1 cellular context compared by ENCODE assay signal in the genomic region with DNA sequence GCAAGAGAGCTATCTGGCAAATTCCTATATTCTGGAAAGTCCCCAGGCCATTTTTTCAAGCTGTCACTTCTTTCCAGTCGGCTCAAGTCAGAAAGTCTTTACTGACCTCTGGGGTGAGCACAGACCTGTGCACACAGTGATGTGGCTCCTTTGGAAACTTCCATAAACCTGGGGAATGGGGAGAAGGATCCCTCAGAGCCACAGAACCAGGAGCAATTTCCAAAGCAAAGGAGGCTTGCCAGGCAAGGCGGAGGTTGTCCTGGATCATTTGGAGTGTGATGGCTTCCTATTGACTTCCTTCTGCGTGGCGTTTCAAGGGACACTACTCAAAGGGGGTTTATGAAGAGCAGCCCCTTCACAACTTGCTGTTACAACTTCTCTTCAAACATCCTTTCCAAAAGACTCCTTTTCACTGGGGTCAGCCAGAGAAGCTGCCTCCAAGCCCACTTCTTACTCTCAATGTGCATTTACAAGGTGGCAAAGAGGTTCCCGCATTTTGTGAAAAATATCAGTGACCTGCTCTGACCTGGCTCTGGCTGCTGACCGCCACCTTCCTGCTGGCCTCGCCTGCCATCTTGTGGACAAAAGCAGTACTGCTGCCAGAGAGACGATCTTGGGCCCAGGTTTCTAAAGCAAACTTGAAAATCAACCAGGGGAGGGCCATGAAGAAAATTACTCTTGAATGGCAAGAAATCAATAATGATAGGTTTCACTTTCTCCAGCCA.
TF ChIP-seq lines count a peak whose summit lies in the region.

No MANE protein-coding gene starts in this region.

TF ChIP-seq in HepG2, 621 proteins besides CTCF, POLR2A, EP300 and RAD21 (continued from another document and continues in another):
- TF ChIP-seq, protein P1, sequence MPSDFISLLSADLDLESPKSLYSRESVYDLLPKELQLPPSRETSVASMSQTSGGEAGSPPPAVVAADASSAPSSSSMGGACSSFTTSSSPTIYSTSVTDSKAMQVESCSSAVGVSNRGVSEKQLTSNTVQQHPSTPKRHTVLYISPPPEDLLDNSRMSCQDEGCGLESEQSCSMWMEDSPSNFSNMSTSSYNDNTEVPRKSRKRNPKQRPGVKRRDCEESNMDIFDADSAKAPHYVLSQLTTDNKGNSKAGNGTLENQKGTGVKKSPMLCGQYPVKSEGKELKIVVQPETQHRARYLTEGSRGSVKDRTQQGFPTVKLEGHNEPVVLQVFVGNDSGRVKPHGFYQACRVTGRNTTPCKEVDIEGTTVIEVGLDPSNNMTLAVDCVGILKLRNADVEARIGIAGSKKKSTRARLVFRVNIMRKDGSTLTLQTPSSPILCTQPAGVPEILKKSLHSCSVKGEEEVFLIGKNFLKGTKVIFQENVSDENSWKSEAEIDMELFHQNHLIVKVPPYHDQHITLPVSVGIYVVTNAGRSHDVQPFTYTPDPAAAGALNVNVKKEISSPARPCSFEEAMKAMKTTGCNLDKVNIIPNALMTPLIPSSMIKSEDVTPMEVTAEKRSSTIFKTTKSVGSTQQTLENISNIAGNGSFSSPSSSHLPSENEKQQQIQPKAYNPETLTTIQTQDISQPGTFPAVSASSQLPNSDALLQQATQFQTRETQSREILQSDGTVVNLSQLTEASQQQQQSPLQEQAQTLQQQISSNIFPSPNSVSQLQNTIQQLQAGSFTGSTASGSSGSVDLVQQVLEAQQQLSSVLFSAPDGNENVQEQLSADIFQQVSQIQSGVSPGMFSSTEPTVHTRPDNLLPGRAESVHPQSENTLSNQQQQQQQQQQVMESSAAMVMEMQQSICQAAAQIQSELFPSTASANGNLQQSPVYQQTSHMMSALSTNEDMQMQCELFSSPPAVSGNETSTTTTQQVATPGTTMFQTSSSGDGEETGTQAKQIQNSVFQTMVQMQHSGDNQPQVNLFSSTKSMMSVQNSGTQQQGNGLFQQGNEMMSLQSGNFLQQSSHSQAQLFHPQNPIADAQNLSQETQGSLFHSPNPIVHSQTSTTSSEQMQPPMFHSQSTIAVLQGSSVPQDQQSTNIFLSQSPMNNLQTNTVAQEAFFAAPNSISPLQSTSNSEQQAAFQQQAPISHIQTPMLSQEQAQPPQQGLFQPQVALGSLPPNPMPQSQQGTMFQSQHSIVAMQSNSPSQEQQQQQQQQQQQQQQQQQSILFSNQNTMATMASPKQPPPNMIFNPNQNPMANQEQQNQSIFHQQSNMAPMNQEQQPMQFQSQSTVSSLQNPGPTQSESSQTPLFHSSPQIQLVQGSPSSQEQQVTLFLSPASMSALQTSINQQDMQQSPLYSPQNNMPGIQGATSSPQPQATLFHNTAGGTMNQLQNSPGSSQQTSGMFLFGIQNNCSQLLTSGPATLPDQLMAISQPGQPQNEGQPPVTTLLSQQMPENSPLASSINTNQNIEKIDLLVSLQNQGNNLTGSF (CRISPR knock-in tag; IDR thresholded peaks at IDR 0.05): no peak
- TF ChIP-seq PHF5A (CRISPR knock-in tag; IDR thresholded peaks at IDR 0.05; ENCODE audit: low read depth, unreplicated experiment): no peak
- TF ChIP-seq, protein P2, sequence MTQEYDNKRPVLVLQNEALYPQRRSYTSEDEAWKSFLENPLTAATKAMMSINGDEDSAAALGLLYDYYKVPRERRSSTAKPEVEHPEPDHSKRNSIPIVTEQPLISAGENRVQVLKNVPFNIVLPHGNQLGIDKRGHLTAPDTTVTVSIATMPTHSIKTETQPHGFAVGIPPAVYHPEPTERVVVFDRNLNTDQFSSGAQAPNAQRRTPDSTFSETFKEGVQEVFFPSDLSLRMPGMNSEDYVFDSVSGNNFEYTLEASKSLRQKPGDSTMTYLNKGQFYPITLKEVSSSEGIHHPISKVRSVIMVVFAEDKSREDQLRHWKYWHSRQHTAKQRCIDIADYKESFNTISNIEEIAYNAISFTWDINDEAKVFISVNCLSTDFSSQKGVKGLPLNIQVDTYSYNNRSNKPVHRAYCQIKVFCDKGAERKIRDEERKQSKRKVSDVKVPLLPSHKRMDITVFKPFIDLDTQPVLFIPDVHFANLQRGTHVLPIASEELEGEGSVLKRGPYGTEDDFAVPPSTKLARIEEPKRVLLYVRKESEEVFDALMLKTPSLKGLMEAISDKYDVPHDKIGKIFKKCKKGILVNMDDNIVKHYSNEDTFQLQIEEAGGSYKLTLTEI (CRISPR knock-in tag; conservative IDR thresholded peaks at IDR 0.05): no peak
- TF ChIP-seq ZNF577 (CRISPR knock-in tag; IDR thresholded peaks at IDR 0.05; ENCODE audit: borderline replicate concordance, low read depth): no peak
- peak; percentile 70; the same call in 1 of the 2 replicates for TF ChIP-seq NR2F2 (IDR thresholded peaks at IDR 0.05; ENCODE audit: borderline replicate concordance, low read depth)
- no peak for TF ChIP-seq ZSCAN9 (CRISPR knock-in tag; IDR thresholded peaks at IDR 0.05; ENCODE audit: borderline replicate concordance)
- TF ChIP-seq, protein P3, sequence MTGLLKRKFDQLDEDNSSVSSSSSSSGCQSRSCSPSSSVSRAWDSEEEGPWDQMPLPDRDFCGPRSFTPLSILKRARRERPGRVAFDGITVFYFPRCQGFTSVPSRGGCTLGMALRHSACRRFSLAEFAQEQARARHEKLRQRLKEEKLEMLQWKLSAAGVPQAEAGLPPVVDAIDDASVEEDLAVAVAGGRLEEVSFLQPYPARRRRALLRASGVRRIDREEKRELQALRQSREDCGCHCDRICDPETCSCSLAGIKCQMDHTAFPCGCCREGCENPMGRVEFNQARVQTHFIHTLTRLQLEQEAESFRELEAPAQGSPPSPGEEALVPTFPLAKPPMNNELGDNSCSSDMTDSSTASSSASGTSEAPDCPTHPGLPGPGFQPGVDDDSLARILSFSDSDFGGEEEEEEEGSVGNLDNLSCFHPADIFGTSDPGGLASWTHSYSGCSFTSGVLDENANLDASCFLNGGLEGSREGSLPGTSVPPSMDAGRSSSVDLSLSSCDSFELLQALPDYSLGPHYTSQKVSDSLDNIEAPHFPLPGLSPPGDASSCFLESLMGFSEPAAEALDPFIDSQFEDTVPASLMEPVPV (CRISPR knock-in tag; IDR thresholded peaks at IDR 0.05): no peak
- peak; percentile 19 for TF ChIP-seq SKI (IDR thresholded peaks at IDR 0.05; ENCODE audit: partially characterized antibody)
- TF ChIP-seq MAFF (IDR thresholded peaks at IDR 0.05; ENCODE audit: low read depth, low read length): 0 out of 2 replicates have a peak, but pooled peaks have one; percentile 15
- TF ChIP-seq ZNF550 (CRISPR knock-in tag; IDR thresholded peaks at IDR 0.05; ENCODE audit: borderline replicate concordance): 0 out of 2 replicates have a peak, but pooled peaks have one; percentile 42
- no peak for TF ChIP-seq MAZ (IDR thresholded peaks at IDR 0.05; ENCODE audit: borderline replicate concordance, low read depth, low read length)
- TF ChIP-seq MAZ (CRISPR knock-in tag; IDR thresholded peaks at IDR 0.05; ENCODE audit: low read depth): no peak
- no peak for TF ChIP-seq HHEX (CRISPR knock-in tag; IDR thresholded peaks at IDR 0.05)
- TF ChIP-seq ZNF792 (CRISPR knock-in tag; IDR thresholded peaks at IDR 0.05): 0 out of 2 replicates have a peak, but pooled peaks have one; percentile 53
- TF ChIP-seq, protein P4, sequence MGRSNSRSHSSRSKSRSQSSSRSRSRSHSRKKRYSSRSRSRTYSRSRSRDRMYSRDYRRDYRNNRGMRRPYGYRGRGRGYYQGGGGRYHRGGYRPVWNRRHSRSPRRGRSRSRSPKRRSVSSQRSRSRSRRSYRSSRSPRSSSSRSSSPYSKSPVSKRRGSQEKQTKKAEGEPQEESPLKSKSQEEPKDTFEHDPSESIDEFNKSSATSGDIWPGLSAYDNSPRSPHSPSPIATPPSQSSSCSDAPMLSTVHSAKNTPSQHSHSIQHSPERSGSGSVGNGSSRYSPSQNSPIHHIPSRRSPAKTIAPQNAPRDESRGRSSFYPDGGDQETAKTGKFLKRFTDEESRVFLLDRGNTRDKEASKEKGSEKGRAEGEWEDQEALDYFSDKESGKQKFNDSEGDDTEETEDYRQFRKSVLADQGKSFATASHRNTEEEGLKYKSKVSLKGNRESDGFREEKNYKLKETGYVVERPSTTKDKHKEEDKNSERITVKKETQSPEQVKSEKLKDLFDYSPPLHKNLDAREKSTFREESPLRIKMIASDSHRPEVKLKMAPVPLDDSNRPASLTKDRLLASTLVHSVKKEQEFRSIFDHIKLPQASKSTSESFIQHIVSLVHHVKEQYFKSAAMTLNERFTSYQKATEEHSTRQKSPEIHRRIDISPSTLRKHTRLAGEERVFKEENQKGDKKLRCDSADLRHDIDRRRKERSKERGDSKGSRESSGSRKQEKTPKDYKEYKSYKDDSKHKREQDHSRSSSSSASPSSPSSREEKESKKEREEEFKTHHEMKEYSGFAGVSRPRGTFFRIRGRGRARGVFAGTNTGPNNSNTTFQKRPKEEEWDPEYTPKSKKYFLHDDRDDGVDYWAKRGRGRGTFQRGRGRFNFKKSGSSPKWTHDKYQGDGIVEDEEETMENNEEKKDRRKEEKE (IDR thresholded peaks at IDR 0.05): no peak
- TF ChIP-seq, protein P5, sequence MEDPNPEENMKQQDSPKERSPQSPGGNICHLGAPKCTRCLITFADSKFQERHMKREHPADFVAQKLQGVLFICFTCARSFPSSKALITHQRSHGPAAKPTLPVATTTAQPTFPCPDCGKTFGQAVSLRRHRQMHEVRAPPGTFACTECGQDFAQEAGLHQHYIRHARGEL (CRISPR knock-in tag; IDR thresholded peaks at IDR 0.05): no peak
- TF ChIP-seq, protein P6, sequence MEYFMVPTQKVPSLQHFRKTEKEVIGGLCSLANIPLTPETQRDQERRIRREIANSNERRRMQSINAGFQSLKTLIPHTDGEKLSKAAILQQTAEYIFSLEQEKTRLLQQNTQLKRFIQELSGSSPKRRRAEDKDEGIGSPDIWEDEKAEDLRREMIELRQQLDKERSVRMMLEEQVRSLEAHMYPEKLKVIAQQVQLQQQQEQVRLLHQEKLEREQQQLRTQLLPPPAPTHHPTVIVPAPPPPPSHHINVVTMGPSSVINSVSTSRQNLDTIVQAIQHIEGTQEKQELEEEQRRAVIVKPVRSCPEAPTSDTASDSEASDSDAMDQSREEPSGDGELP (IDR thresholded peaks at IDR 0.05; ENCODE audit: borderline replicate concordance, low read depth): no peak
- TF ChIP-seq ZNF232 (CRISPR knock-in tag; IDR thresholded peaks at IDR 0.05; ENCODE audit: borderline replicate concordance): no peak
- TF ChIP-seq, protein P7, sequence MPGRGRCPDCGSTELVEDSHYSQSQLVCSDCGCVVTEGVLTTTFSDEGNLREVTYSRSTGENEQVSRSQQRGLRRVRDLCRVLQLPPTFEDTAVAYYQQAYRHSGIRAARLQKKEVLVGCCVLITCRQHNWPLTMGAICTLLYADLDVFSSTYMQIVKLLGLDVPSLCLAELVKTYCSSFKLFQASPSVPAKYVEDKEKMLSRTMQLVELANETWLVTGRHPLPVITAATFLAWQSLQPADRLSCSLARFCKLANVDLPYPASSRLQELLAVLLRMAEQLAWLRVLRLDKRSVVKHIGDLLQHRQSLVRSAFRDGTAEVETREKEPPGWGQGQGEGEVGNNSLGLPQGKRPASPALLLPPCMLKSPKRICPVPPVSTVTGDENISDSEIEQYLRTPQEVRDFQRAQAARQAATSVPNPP (CRISPR knock-in tag; IDR thresholded peaks at IDR 0.05): no peak; the same call in 1 of the 2 replicates
- no peak for TF ChIP-seq HMG20A (CRISPR knock-in tag; IDR thresholded peaks at IDR 0.05; ENCODE audit: borderline replicate concordance)
- TF ChIP-seq GATAD1 (CRISPR knock-in tag; IDR thresholded peaks at IDR 0.05): no peak
- no peak for TF ChIP-seq KDM6A (CRISPR knock-in tag; IDR thresholded peaks at IDR 0.05; ENCODE audit: low read depth)
- TF ChIP-seq MXI1 (IDR thresholded peaks at IDR 0.05; ENCODE audit: borderline replicate concordance, low read depth, low read length): no peak
- TF ChIP-seq SCMH1 (CRISPR knock-in tag; IDR thresholded peaks at IDR 0.05; ENCODE audit: borderline replicate concordance): no peak
- TF ChIP-seq SAP130 (CRISPR knock-in tag; IDR thresholded peaks at IDR 0.05; ENCODE audit: low read depth): peak; percentile 40; the same call in 1 of the 2 replicates
- TF ChIP-seq, protein P8, sequence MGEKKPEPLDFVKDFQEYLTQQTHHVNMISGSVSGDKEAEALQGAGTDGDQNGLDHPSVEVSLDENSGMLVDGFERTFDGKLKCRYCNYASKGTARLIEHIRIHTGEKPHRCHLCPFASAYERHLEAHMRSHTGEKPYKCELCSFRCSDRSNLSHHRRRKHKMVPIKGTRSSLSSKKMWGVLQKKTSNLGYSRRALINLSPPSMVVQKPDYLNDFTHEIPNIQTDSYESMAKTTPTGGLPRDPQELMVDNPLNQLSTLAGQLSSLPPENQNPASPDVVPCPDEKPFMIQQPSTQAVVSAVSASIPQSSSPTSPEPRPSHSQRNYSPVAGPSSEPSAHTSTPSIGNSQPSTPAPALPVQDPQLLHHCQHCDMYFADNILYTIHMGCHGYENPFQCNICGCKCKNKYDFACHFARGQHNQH (CRISPR knock-in tag; IDR thresholded peaks at IDR 0.05): peak; percentile 50; the same call in 1 of the 2 replicates
- no peak for TF ChIP-seq ZNF841 (CRISPR knock-in tag; IDR thresholded peaks at IDR 0.05; ENCODE audit: borderline replicate concordance)
- TF ChIP-seq, protein P9, sequence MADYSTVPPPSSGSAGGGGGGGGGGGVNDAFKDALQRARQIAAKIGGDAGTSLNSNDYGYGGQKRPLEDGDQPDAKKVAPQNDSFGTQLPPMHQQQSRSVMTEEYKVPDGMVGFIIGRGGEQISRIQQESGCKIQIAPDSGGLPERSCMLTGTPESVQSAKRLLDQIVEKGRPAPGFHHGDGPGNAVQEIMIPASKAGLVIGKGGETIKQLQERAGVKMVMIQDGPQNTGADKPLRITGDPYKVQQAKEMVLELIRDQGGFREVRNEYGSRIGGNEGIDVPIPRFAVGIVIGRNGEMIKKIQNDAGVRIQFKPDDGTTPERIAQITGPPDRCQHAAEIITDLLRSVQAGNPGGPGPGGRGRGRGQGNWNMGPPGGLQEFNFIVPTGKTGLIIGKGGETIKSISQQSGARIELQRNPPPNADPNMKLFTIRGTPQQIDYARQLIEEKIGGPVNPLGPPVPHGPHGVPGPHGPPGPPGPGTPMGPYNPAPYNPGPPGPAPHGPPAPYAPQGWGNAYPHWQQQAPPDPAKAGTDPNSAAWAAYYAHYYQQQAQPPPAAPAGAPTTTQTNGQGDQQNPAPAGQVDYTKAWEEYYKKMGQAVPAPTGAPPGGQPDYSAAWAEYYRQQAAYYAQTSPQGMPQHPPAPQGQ (CRISPR knock-in tag; IDR thresholded peaks at IDR 0.05; ENCODE audit: borderline replicate concordance): no peak
- TF ChIP-seq, protein P10, sequence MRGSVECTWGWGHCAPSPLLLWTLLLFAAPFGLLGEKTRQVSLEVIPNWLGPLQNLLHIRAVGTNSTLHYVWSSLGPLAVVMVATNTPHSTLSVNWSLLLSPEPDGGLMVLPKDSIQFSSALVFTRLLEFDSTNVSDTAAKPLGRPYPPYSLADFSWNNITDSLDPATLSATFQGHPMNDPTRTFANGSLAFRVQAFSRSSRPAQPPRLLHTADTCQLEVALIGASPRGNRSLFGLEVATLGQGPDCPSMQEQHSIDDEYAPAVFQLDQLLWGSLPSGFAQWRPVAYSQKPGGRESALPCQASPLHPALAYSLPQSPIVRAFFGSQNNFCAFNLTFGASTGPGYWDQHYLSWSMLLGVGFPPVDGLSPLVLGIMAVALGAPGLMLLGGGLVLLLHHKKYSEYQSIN (CRISPR knock-in tag; IDR thresholded peaks at IDR 0.05; ENCODE audit: borderline replicate concordance): no peak
